ENCODE assay signal across 21 cellular contexts in genomic region chr2:103166406-103167324, GRCh38.
DNase-seq lines count a peak whose midpoint lies in the region; ATAC-seq, FAIRE-seq and TF ChIP-seq lines count a peak whose summit lies in the region.
"Had no signal": no experiment of that assay in that cellular context is flagged by ENCODE, and none has a peak within 500 bp of the region (broad histone marks: within the 10 kb centered on the region; RNA-seq: fewer than 3 reads in every experiment).

No MANE protein-coding gene starts in this region.

- no peak for TF ChIP-seq EP300 in tibial nerve (IDR thresholded peaks at IDR 0.05)

- no peaks in the 10 kb centered on the region for H3K9me3 Mint-ChIP-seq in nephron

- WGBS in tibial nerve, 2 donors, result 69 to 75% methylated on average over 12 of the region's 12 CpGs

- H3K9me3 ChIP-seq in lower lobe of right lung (no peaks in the 10 kb centered on the region), tibial nerve (no peaks in the 10 kb centered on the region)
- H3K9me3 ChIP-seq: A549, MG63 had no signal

- H3K4me1 Mint-ChIP-seq in nephron, result no peaks in the 10 kb centered on the region

- H3K36me3 ChIP-seq in lower lobe of right lung, result no peaks in the 10 kb centered on the region
- no peaks in the 10 kb centered on the region for H3K36me3 ChIP-seq in tibial nerve
- H3K36me3 ChIP-seq: MG63, SJSA1 had no signal

- peaks cover 8% of the 10 kb centered on the region for H3K27me3 Mint-ChIP-seq in nephron (ENCODE audit: low read depth)

- TF ChIP-seq POLR2A in tibial nerve (IDR thresholded peaks at IDR 0.05), result no peak

- H3K4me1 ChIP-seq in lower lobe of right lung (no peaks in the 10 kb centered on the region), tibial nerve (no peaks in the 10 kb centered on the region)
- H3K4me1 ChIP-seq: A549, SJSA1 had no signal

- H3K27me3 ChIP-seq in lower lobe of right lung (ENCODE audit: low read depth) (no peaks in the 10 kb centered on the region), tibial nerve (no peaks in the 10 kb centered on the region)
- H3K27me3 ChIP-seq: MG63, SJSA1 had no signal

- H3K4me3 ChIP-seq in lower lobe of right lung (no peak overlapping the region), tibial nerve (no peak overlapping the region)
- H3K4me3 ChIP-seq: A549, MG63, PC-9, SJSA1 had no signal

- no peak overlapping the region for H3K4me3 Mint-ChIP-seq in nephron

- peak; percentile 67 for DNase-seq in DMS53 (lab: John Stamatoyannopoulos, UW)
- DNase-seq in RCC 7860 (ENCODE audit: low spot score), result peak; percentile 62
- peak; percentile 85 for DNase-seq in kidney tubule cell (ENCODE audit: low spot score)
- DNase-seq in lower lobe of right lung, result no peak
- DNase-seq in tibial nerve (ENCODE audit: low spot score in 2 of 2), result no peak
- no peak for DNase-seq in amniotic stem cell (lab: John Stamatoyannopoulos, UW)
- no peak for DNase-seq in effector CD8-positive, alpha-beta T cell (lab: John Stamatoyannopoulos, UW)
- DNase-seq: DMS153, IMR-90, Karpas-422, MG63, NCI-H1105, NCI-H1694, NCI-H2227 treated with DMSO at 0.1 percent for 48 hours, NCI-H748 treated with DMSO at 0.1 percent for 48 hours, PC-9 had no signal

- FAIRE-seq in RCC 7860 (lab: Jason Lieb, UNC), result peak; percentile 82
- FAIRE-seq: A549, GM19239 had no signal

- ATAC-seq in lower lobe of right lung, result no peak
- ATAC-seq: A549 had no signal

- TF ChIP-seq CTCF in nephron (IDR thresholded peaks at IDR 0.05; ENCODE audit: unreplicated experiment in 3 of 3) (no peak), lower lobe of right lung (IDR thresholded peaks at IDR 0.05) (no peak), tibial nerve (IDR thresholded peaks at IDR 0.05) (no peak)

- H3K36me3 Mint-ChIP-seq in nephron (ENCODE audit: low read depth), result no peaks in the 10 kb centered on the region

- peak overlapping the region in 2 of 3 experiments; percentile 76 to 82 for H3K27ac Mint-ChIP-seq in nephron

- intact Hi-C loops in lower lobe of right lung (cut with DNase I), result no loop called here

- H3K27ac ChIP-seq in lower lobe of right lung (no peak overlapping the region), tibial nerve (no peak overlapping the region)
- H3K27ac ChIP-seq: A549, C4-2B, PC-9, SJSA1 had no signal

Comparison
In these comparisons a context has a peak if more than half of its experiments do, and no peak if none do; other contexts are left out.
1. DNase-seq: peak in DMS53 (single experiment), RCC 7860 (single experiment) and kidney tubule cell (single experiment); none in lower lobe of right lung (single experiment), tibial nerve (0 of 2), amniotic stem cell (single experiment) and effector CD8-positive, alpha-beta T cell (single experiment).